22 cellular contexts compared by ENCODE assay signal in the genomic region with DNA sequence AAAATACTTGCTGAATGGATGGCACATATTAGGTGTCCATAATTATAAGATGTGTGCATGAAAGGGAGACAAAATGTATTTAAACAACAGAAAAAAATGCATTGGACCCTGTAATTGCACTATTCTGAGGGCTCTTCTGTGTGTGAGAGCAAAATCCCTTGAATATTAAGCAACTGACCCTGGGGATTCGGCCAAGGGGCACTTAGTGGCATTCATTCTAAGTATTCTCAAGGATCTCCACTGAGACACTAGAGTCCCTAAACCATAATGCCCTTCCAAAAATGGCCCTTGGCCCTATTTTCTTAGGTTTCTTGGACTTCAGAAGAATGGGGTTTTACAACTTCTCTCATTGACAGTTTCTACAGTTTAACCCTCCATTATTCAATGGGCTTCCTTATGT.
"Had no signal": no experiment of that assay in that cellular context is flagged by ENCODE, and none has a peak within 500 bp of the region (broad histone marks: within the 10 kb centered on the region; RNA-seq: fewer than 3 reads in every experiment).

No MANE protein-coding gene starts in this region.

- H3K9me3 ChIP-seq: MG63, SJSA1 had no signal

- H3K27me3 ChIP-seq: SJSA1 had no signal

- ATAC-seq: HepG2 had no signal

- H3K27ac ChIP-seq: SJSA1, SK-N-MC had no signal

- DNase-seq: IMR-90, Karpas-422, KG1, MG63, NCI-H1092, NCI-H1105 treated with DMSO at 0.1 percent for 48 hours, NCI-H1417 treated with DMSO at 0.1 percent for 48 hours, NCI-H1694, NCI-H187 treated with DMSO at 0.1 percent for 48 hours, NCI-H2029 treated with DMSO at 0.1 percent for 48 hours, NCI-H2171, NCI-H226, NCI-H446, NCI-H510A treated with DMSO at 0.1 percent for 48 hours, NCI-H526, NCI-H82, Right ventricle myocardium superior, RPMI8226, SIG-M5 had no signal

- H3K36me3 ChIP-seq: MG63, SJSA1 had no signal

- H3K4me1 ChIP-seq: SJSA1 had no signal

- H3K4me3 ChIP-seq: MG63, SJSA1, SK-N-MC had no signal
